In the genomic region with DNA sequence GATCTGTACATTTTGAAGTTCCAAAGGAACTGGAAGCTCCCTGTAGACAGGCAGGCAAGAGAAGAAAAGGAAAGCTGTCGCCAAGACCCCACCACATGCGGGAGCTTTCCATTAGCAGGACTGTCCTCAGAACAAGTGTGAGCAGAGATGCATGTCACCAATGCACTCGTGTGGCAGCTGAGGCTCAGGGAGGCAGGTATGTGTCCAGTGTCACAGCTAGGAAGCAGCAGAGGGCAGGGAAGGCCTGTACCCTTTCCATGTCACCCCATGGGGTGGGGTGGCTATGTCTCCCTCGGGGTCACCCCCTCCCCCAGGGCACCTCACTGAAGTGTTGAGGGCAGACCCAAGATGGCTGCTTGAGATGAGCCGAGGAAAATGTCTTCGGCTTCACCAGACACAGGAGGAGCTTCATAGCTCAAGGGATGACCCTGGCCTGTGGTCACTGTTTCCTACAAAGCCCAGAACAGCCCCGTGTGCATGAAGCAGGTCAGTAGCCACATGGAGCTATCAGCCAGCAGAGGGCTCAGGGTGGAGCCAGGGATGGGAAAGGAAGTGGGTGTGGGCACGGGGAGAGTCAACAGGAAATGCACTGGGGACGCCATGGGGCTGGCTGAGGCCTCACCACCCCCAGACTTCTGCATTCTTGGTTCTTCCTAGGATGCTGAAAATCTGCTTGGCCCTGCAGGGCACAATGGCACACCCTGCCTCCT, we compare ENCODE assay signal across 8 cellular contexts.
A peak's percentile ranks its signal among the peaks of the same experiment; 100 is the strongest.
DNase-seq lines count a peak whose midpoint lies in the region; ATAC-seq, FAIRE-seq and TF ChIP-seq lines count a peak whose summit lies in the region.

No MANE protein-coding gene starts in this region.

- peak overlapping the region; percentile 73 for H3K27ac Mint-ChIP-seq in activated naive CD4-positive, alpha-beta T cell treated with anti-CD3 and anti-CD28 coated beads for 36 hours

- no peaks in the 10 kb centered on the region for H3K9me3 Mint-ChIP-seq in activated naive CD4-positive, alpha-beta T cell treated with anti-CD3 and anti-CD28 coated beads for 36 hours

- CTCF ChIA-PET in activated naive CD4-positive, alpha-beta T cell treated with anti-CD3 and anti-CD28 coated beads for 36 hours (lab: Charles Lee), result interaction anchor here (0.6 to 4.1 kb wide), 23 partner anchors 8 to 101 kb away, joined by 3 to 30 read pairs (median 3); no protein-coding TSS in a partner anchor

- ATAC-seq in HG02588 (IDR thresholded peaks at IDR 0.05; ENCODE audit: unreplicated experiment) (peak; percentile 56), HG03565 (IDR thresholded peaks at IDR 0.05; ENCODE audit: unreplicated experiment) (no peak)

- no peaks in the 10 kb centered on the region for H3K36me3 ChIP-seq in left ventricle myocardium inferior

- no peaks in the 10 kb centered on the region for H3K27me3 Mint-ChIP-seq in activated naive CD4-positive, alpha-beta T cell treated with anti-CD3 and anti-CD28 coated beads for 36 hours (ENCODE audit: low read depth)

- no peaks in the 10 kb centered on the region for H3K9me3 ChIP-seq in left ventricle myocardium inferior (replicated peaks)

- FAIRE-seq in GM12892 (lab: Jason Lieb, UNC), result peak; percentile 91

- DNase-seq in GM12892 (ENCODE audit: insufficient read length) (peak; percentile 78), RKO (ENCODE audit: low spot score) (peak; percentile 19), left ventricle myocardium inferior (peak; percentile 76), islet precursor cell (no peak)
- DNase-seq in activated naive CD4-positive, alpha-beta T cell treated with anti-CD3 and anti-CD28 coated beads for 36 hours, result peak; percentile 88
- peak; percentile 78 for DNase-seq in stimulated activated CD4-positive, alpha-beta T cell treated with anti-CD3 and anti-CD28 coated beads, Interleukin-15, amount 100 ng/mL, for 24 hours

- H3K27me3 ChIP-seq in left ventricle myocardium inferior (ENCODE audit: low read depth), result no peaks in the 10 kb centered on the region

- intact Hi-C loops in activated naive CD4-positive, alpha-beta T cell treated with anti-CD3 and anti-CD28 coated beads for 36 hours (cut with micrococcal nuclease), result loop anchor here (1.0 to 5.0 kb wide), 5 partner anchors 41 to 155 kb away; a partner anchor contains a TSS
- intact Hi-C loops in left ventricle myocardium inferior (cut with micrococcal nuclease), result no loop called here

- peak; percentile 48 for TF ChIP-seq CTCF in left ventricle myocardium inferior (IDR thresholded peaks at IDR 0.05; ENCODE audit: borderline replicate concordance)

- H3K4me1 ChIP-seq in left ventricle myocardium inferior, result peaks cover 100% of the 10 kb centered on the region

- peak overlapping the region; percentile 86 for H3K27ac ChIP-seq in left ventricle myocardium inferior (replicated peaks)

- H3K36me3 Mint-ChIP-seq in activated naive CD4-positive, alpha-beta T cell treated with anti-CD3 and anti-CD28 coated beads for 36 hours (ENCODE audit: low read depth), result no peaks in the 10 kb centered on the region

- peak; percentile 28; the same call in 1 of the 2 replicates for TF ChIP-seq POLR2A in GM12892 (IDR thresholded peaks at IDR 0.05; ENCODE audit: low read depth, low read length)

- H3K4me3 ChIP-seq in left ventricle myocardium inferior, result no peak overlapping the region

- H3K4me3 Mint-ChIP-seq in activated naive CD4-positive, alpha-beta T cell treated with anti-CD3 and anti-CD28 coated beads for 36 hours, result peak overlapping the region; percentile 49

- H3K4me1 Mint-ChIP-seq in activated naive CD4-positive, alpha-beta T cell treated with anti-CD3 and anti-CD28 coated beads for 36 hours (ENCODE audit: low read depth), result peaks cover 69% of the 10 kb centered on the region
